31 cellular contexts compared by ENCODE assay signal in the genomic region with DNA sequence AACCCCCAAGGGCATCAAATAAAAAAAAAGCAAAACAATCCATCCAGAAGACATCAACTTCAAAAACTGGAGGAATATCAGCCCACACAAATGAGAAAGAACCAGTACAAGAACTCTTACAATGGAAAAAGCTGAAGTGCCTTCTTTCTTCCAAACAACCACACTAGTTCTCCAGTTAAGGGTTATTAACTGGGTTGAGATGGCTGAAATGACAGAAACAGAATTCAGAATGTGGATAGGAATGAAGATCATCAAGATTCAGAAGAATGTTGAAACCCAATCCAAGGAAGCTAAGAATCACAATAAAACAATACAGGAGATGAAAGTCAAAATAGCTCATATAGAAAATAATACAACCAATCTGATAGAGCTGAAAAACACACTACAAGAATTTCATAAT.
"Had no signal": no experiment of that assay in that cellular context is flagged by ENCODE, and none has a peak within 500 bp of the region (broad histone marks: within the 10 kb centered on the region; RNA-seq: fewer than 3 reads in every experiment).

No MANE protein-coding gene starts in this region.

- H3K27me3 ChIP-seq: ascending aorta, cardiac muscle cell had no signal

- FAIRE-seq: bronchial epithelial cell had no signal

- H3K36me3 ChIP-seq: ascending aorta, cardiac muscle cell, WERI-Rb-1 had no signal

- DNase-seq: activated CD4-positive, alpha-beta memory T cell treated with anti-CD3 and anti-CD28 coated beads, Interleukin-2, amount 10 ng/mL, durations not matched to agents 7 days and 5 days; activated CD4-positive, alpha-beta T cell treated with anti-CD3 and anti-CD28 coated beads for 1 hour; activated CD4-positive, alpha-beta T cell treated with anti-CD3 and anti-CD28 coated beads for 36 hours; activated CD4-positive, alpha-beta T cell treated with anti-CD3 and anti-CD28 coated beads for 48 hours; activated CD4-positive, alpha-beta T cell treated with anti-CD3 and anti-CD28 coated beads, Interleukin-2, amount 10 ng/mL, durations not matched to agents 7 days and 5 days; activated CD4-positive, alpha-beta T cell treated with anti-CD3 and anti-CD28 coated beads, Interleukin-2, amount 50 U/mL, for 48 hours; activated CD4-positive, CD25-positive, alpha-beta regulatory T cell; activated CD8-positive, alpha-beta memory T cell treated with anti-CD3 and anti-CD28 coated beads for 24 hours; activated CD8-positive, alpha-beta memory T cell treated with anti-CD3 and anti-CD28 coated beads, Interleukin-2, amount 10 ng/mL, durations not matched to agents 7 days and 5 days; activated CD8-positive, alpha-beta memory T cell treated with anti-CD3 and anti-CD28 coated beads, Interleukin-2, amount 50 U/mL, for 48 hours; activated CD8-positive, alpha-beta T cell treated with anti-CD3 and anti-CD28 coated beads, Interleukin-2, amount 10 ng/mL, durations not matched to agents 7 days and 5 days; activated effector memory CD4-positive, alpha-beta T cell treated with Interleukin-2 at 50 U/mL for 16 hours; activated gamma-delta T cell; activated naive CD4-positive, alpha-beta T cell treated with anti-CD3 and anti-CD28 coated beads, Interleukin-2, amount 10 ng/mL, durations not matched to agents 7 days and 5 days; activated naive CD4-positive, alpha-beta T cell treated with Interleukin-2 at 50 U/mL for 16 hours; activated naive CD8-positive, alpha-beta T cell treated with anti-CD3 and anti-CD28 coated beads, Interleukin-2, amount 10 ng/mL, durations not matched to agents 7 days and 5 days; activated naive CD8-positive, alpha-beta T cell treated with anti-CD3 and anti-CD28 coated beads, Interleukin-2, amount 50 U/mL, for 24 hours; activated T-cell treated with anti-CD3 and anti-CD28 coated beads, Interleukin-2, amount 50 U/mL, for 24 hours; activated T-cell treated with anti-CD3 and anti-CD28 coated beads, Interleukin-2, amount 50 U/mL, for 48 hours; amygdala; anterior cingulate cortex; caudate nucleus; T-helper 1 cell; T-helper 2 cell; T-helper 9 cell; WERI-Rb-1 had no signal

- H3K4me3 ChIP-seq: ascending aorta, cardiac muscle cell had no signal

- H3K4me1 ChIP-seq: ascending aorta had no signal

- ATAC-seq: activated CD4-positive, alpha-beta T cell treated with anti-CD3 and anti-CD28 coated beads for 36 hours; activated CD4-positive, CD25-positive, alpha-beta regulatory T cell treated with anti-CD3 and anti-CD28 coated beads, Interleukin-2, amount 50 U/mL, for 24 hours; activated CD8-positive, alpha-beta memory T cell treated with anti-CD3 and anti-CD28 coated beads, Interleukin-2, amount 10 ng/mL, durations not matched to agents 7 days and 5 days; activated CD8-positive, alpha-beta T cell treated with anti-CD3 and anti-CD28 coated beads, Interleukin-2, amount 10 ng/mL, durations not matched to agents 7 days and 5 days; activated naive CD8-positive, alpha-beta T cell treated with anti-CD3 and anti-CD28 coated beads, Interleukin-2, amount 50 U/mL, for 24 hours; WTC11 had no signal

- H3K27ac ChIP-seq: ascending aorta, cardiac muscle cell, WERI-Rb-1 had no signal
